ENCODE assay signal across 14 cellular contexts in the genomic region with DNA sequence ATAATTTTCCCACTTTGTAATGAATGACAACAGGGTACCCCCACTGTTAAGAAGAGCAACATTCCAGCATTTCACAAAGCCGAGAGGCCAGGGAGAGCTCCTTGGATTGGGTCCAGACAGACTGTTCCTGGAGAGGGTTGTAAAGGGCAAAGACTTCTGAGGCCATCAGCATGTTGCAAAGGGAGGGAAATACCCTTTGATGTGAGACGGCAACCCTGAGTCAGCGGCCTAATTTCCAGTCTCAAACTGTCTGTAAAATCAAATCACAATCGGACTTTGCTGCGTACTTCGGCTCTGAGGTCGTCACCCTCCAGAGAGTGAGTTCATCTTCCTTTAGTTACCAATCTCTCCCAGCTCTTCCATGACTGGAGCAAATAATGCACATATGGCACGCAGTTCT.
DNase-seq lines count a peak whose midpoint lies in the region; ATAC-seq and TF ChIP-seq lines count a peak whose summit lies in the region.
"Had no signal": no experiment of that assay in that cellular context is flagged by ENCODE, and none has a peak within 500 bp of the region (broad histone marks: within the 10 kb centered on the region; RNA-seq: fewer than 3 reads in every experiment).

No MANE protein-coding gene starts in this region.

- H3K9me3 ChIP-seq in heart right ventricle = no peaks in the 10 kb centered on the region
- no peaks in the 10 kb centered on the region for H3K9me3 ChIP-seq in right atrium auricular region
- H3K9me3 ChIP-seq in body of pancreas = no peaks in the 10 kb centered on the region
- H3K9me3 ChIP-seq in transverse colon = no peaks in the 10 kb centered on the region
- H3K9me3 ChIP-seq: BE2C had no signal

- in situ Hi-C loops in transverse colon (cut with MboI; ENCODE audit: low pct_ligation_motif_present in 1 of 4, low pct_unique_long_range_greater_than_20kb in 1 of 4, low sequenced_read_pairs in 3 of 4) = no loop called here

- intact Hi-C loops in heart right ventricle (cut with DNase I) (loop anchor here in 1 of 10 donors (10.0 kb wide), 1 partner anchor 361 kb away; the partner anchor contains the start of gene MYLIP), body of pancreas (cut with DNase I) (no loop called here), left colon (cut with DNase I, micrococcal nuclease) (no loop called here), transverse colon (cut with DNase I; ENCODE audit: low total_unique reads) (no loop called here)

- WGBS in heart right ventricle, 2 donors = 30 to 32% methylated on average over 8 of the region's 8 CpGs
- WGBS in body of pancreas, 2 donors = 50 to 52% methylated on average over 8 of the region's 8 CpGs
- WGBS in transverse colon (ENCODE audit: low coverage in 1 of 2), 2 donors = 13 to 36% methylated on average over 8 of the region's 8 CpGs

- TF ChIP-seq CTCF in heart right ventricle (IDR thresholded peaks at IDR 0.05) (no peak), right atrium auricular region (IDR thresholded peaks at IDR 0.05) (no peak), body of pancreas (IDR thresholded peaks at IDR 0.05) (no peak), transverse colon (IDR thresholded peaks at IDR 0.05) (no peak)

- H3K36me3 ChIP-seq in heart right ventricle = no peaks in the 10 kb centered on the region
- no peaks in the 10 kb centered on the region for H3K36me3 ChIP-seq in right atrium auricular region
- no peaks in the 10 kb centered on the region for H3K36me3 ChIP-seq in body of pancreas (replicated peaks in 1 of 2; ENCODE audit: insufficient read depth in 1 of 2, low read depth in 2 of 2)
- no peaks in the 10 kb centered on the region for H3K36me3 ChIP-seq in transverse colon
- H3K36me3 ChIP-seq: BE2C had no signal

- peaks cover 0 to 12% (median 6%) of the 10 kb centered on the region in 9 donors for H3K4me1 ChIP-seq in heart right ventricle
- no peaks in the 10 kb centered on the region for H3K4me1 ChIP-seq in right atrium auricular region
- peaks cover 15% of the 10 kb centered on the region for H3K4me1 ChIP-seq in body of pancreas
- peaks cover 4 to 16% (median 13%) of the 10 kb centered on the region in 4 donors for H3K4me1 ChIP-seq in transverse colon
- H3K4me1 ChIP-seq: BE2C had no signal

- TF ChIP-seq POLR2A in body of pancreas (IDR thresholded peaks at IDR 0.05) (no peak), transverse colon (IDR thresholded peaks at IDR 0.05) (no peak)

- H3K27ac ChIP-seq in heart right ventricle = no peak overlapping the region
- no peak overlapping the region for H3K27ac ChIP-seq in right atrium auricular region
- H3K27ac ChIP-seq in body of pancreas = peak overlapping the region in 1 of 4 donors; percentile 5
- H3K27ac ChIP-seq in transverse colon = no peak overlapping the region
- H3K27ac ChIP-seq: PC-9 had no signal

- ATAC-seq in heart right ventricle (peak in 5 of 8 donors; percentile 22 to 88 (median 47)), body of pancreas (peak; percentile 78), left colon (peak; percentile 99), HG02981 (IDR thresholded peaks at IDR 0.05; ENCODE audit: unreplicated experiment) (no peak)

- TF ChIP-seq EP300 in transverse colon (IDR thresholded peaks at IDR 0.05; ENCODE audit: low read depth) = no peak

- no peak overlapping the region for H3K4me3 ChIP-seq in heart right ventricle
- no peak overlapping the region for H3K4me3 ChIP-seq in right atrium auricular region
- no peak overlapping the region for H3K4me3 ChIP-seq in body of pancreas
- no peak overlapping the region for H3K4me3 ChIP-seq in transverse colon
- H3K4me3 ChIP-seq: PC-9 had no signal

- DNase-seq in heart right ventricle (peak in 1 of 2 donors; percentile 6), right atrium auricular region (ENCODE audit: low spot score) (no peak), body of pancreas (peak; percentile 16 to 46 (median 36)), left colon (peak; percentile 41 to 69), transverse colon (peak; percentile 71), HuH-7.5 (ENCODE audit: low spot score) (no peak), GM03348 (ENCODE audit: low spot score) (no peak)
- DNase-seq: activated CD4-positive, alpha-beta T cell treated with anti-CD3 and anti-CD28 coated beads for 4 hours; BE2C; hippocampal formation; NCI-H1694 treated with DMSO at 0.1 percent for 48 hours; nucleus accumbens; PC-9 had no signal

- H3K27me3 ChIP-seq in heart right ventricle = no peaks in the 10 kb centered on the region
- H3K27me3 ChIP-seq in right atrium auricular region = no peaks in the 10 kb centered on the region
- no peaks in the 10 kb centered on the region for H3K27me3 ChIP-seq in body of pancreas
- no peaks in the 10 kb centered on the region for H3K27me3 ChIP-seq in transverse colon
- H3K27me3 ChIP-seq: BE2C had no signal

Comparison
In these comparisons a context has a peak if more than half of its experiments do, and no peak if none do; other contexts are left out.
1. DNase-seq: peak in body of pancreas (4 of 4), left colon (2 of 2) and transverse colon (single experiment); none in right atrium auricular region (single experiment), HuH-7.5 (single experiment) and GM03348 (single experiment).